17 cellular contexts compared by ENCODE assay signal in genomic region chr2:150351922-150352321, GRCh38.
A peak's percentile ranks its signal among the peaks of the same experiment; 100 is the strongest.
DNase-seq lines count a peak whose midpoint lies in the region; ATAC-seq and TF ChIP-seq lines count a peak whose summit lies in the region.
"Had no signal": no experiment of that assay in that cellular context is flagged by ENCODE, and none has a peak within 500 bp of the region (broad histone marks: within the 10 kb centered on the region; RNA-seq: fewer than 3 reads in every experiment).

No MANE protein-coding gene starts in this region.

- no peaks in the 10 kb centered on the region for H3K9me2 ChIP-seq in Karpas-422 (replicated peaks; ENCODE audit: insufficient read depth, low read length)

- H3K36me3 ChIP-seq in left lung (no peaks in the 10 kb centered on the region), Karpas-422 (ENCODE audit: insufficient read depth, low read length) (no peaks in the 10 kb centered on the region), transverse colon (no peaks in the 10 kb centered on the region)
- H3K36me3 ChIP-seq: BLaER1 had no signal

- H3K4me3 ChIP-seq in left lung (no peak overlapping the region), Karpas-422 (ENCODE audit: low read length) (no peak overlapping the region), transverse colon (no peak overlapping the region)
- H3K4me3 ChIP-seq: BLaER1 had no signal

- no peak overlapping the region for H3K9ac ChIP-seq in Karpas-422 (ENCODE audit: low read length)
- H3K9ac ChIP-seq: BLaER1 had no signal

- no peaks in the 10 kb centered on the region for H4K20me1 ChIP-seq in Karpas-422 (ENCODE audit: insufficient read depth, low read depth, low read length)
- H4K20me1 ChIP-seq: BLaER1 had no signal

- DNase-seq in NCI-H2107 treated with DMSO at 0.1 percent for 48 hours (lab: John Stamatoyannopoulos, UW; ENCODE audit: unreplicated experiment) (peak; percentile 71), NCI-H2107 (lab: John Stamatoyannopoulos, UW) (no peak), DMS79 treated with DMSO at 0.1 percent for 48 hours (lab: John Stamatoyannopoulos, UW) (peak; percentile 97), NCI-H226 (peak; percentile 14), left lung (no peak), Karpas-422 (no peak), transverse colon (no peak)
- DNase-seq: 8988T; CD4-positive, alpha-beta memory T cell; DMS53; GF-D8; GOT3; H7 had no signal

- H2AFZ ChIP-seq in Karpas-422 (ENCODE audit: low read length), result no peak overlapping the region

- ATAC-seq in left lung (peak; percentile 63), HG03378 (IDR thresholded peaks at IDR 0.05; ENCODE audit: unreplicated experiment) (no peak)
- ATAC-seq: HCT116, HepG2 had no signal

- H3K4me2 ChIP-seq in Karpas-422 (ENCODE audit: low read depth, low read length, poor library complexity, severe bottlenecking), result no peak overlapping the region
- H3K4me2 ChIP-seq: BLaER1 had no signal

- no peak for TF ChIP-seq CTCF in left lung (IDR thresholded peaks at IDR 0.05)
- TF ChIP-seq CTCF in transverse colon (IDR thresholded peaks at IDR 0.05), result no peak

- H3K79me2 ChIP-seq in Karpas-422 (ENCODE audit: low read length), result no peaks in the 10 kb centered on the region

- in situ Hi-C loops in transverse colon (cut with MboI; ENCODE audit: low pct_ligation_motif_present in 1 of 4, low pct_unique_long_range_greater_than_20kb in 1 of 4, low sequenced_read_pairs in 3 of 4), result no loop called here

- H3K27me3 ChIP-seq in left lung, result no peaks in the 10 kb centered on the region
- no peaks in the 10 kb centered on the region for H3K27me3 ChIP-seq in Karpas-422 (ENCODE audit: low read length)
- H3K27me3 ChIP-seq in transverse colon, result no peaks in the 10 kb centered on the region
- H3K27me3 ChIP-seq: BLaER1 had no signal

- H3K27ac ChIP-seq in left lung (no peak overlapping the region), Karpas-422 (ENCODE audit: low read length) (no peak overlapping the region), transverse colon (no peak overlapping the region)
- H3K27ac ChIP-seq: BLaER1 had no signal

- H3K9me3 ChIP-seq in left lung, result peaks cover 0 to 4% of the 10 kb centered on the region in 2 donors
- H3K9me3 ChIP-seq in Karpas-422 (ENCODE audit: low read length), result peaks cover 10% of the 10 kb centered on the region
- no peaks in the 10 kb centered on the region for H3K9me3 ChIP-seq in transverse colon
- H3K9me3 ChIP-seq: BLaER1 had no signal

- no peaks in the 10 kb centered on the region for H3K4me1 ChIP-seq in left lung
- no peaks in the 10 kb centered on the region for H3K4me1 ChIP-seq in Karpas-422 (ENCODE audit: low read length)
- H3K4me1 ChIP-seq in transverse colon, result no peaks in the 10 kb centered on the region
- H3K4me1 ChIP-seq: BLaER1 had no signal

- TF ChIP-seq EP300 in transverse colon (IDR thresholded peaks at IDR 0.05; ENCODE audit: low read depth), result no peak

- intact Hi-C loops in left lung (cut with DNase I) (no loop called here), transverse colon (cut with DNase I; ENCODE audit: low total_unique reads) (no loop called here)

- no peak for TF ChIP-seq POLR2A in transverse colon (IDR thresholded peaks at IDR 0.05)

Comparison
In these comparisons a context has a peak if more than half of its experiments do, and no peak if none do; other contexts are left out.
1. DNase-seq: peak in NCI-H2107 treated with DMSO at 0.1 percent for 48 hours (single experiment), DMS79 treated with DMSO at 0.1 percent for 48 hours (single experiment) and NCI-H226 (single experiment); none in NCI-H2107 (single experiment), left lung (0 of 2), Karpas-422 (single experiment) and transverse colon (single experiment).